Comparison of ENCODE assay signal across 11 cellular contexts in genomic region chr1:204419064-204419403, GRCh38. TPM values are rescaled to one million over a fixed set of nuclear protein-coding genes. Genes with fewer than 3 reads are reported as not detected.
DNase-seq lines count a peak whose midpoint lies in the region; ATAC-seq, FAIRE-seq and TF ChIP-seq lines count a peak whose summit lies in the region.
"Had no signal": no experiment of that assay in that cellular context is flagged by ENCODE, and none has a peak within 500 bp of the region (broad histone marks: within the 10 kb centered on the region; RNA-seq: fewer than 3 reads in every experiment).

No MANE protein-coding gene starts in this region.

- in situ Hi-C loops in GM23248 (cut with MboI): no loop called here

- intact Hi-C loops in sciatic nerve (cut with DNase I): no loop called here

- H2AFZ ChIP-seq in GM23248 (no peak overlapping the region), keratinocyte (ENCODE audit: control insufficient read depth, low read length) (peak overlapping the region; percentile 29)

- peak; percentile 53 for DNase-seq in GM23248
- DNase-seq in T-helper 17 cell: no peak
- no peak for DNase-seq in keratinocyte (ENCODE audit: low read depth, low spot score)
- DNase-seq in stimulated activated naive B cell treated with anti-CD40 and anti-IgM and Interleukin-4, amounts not matched to agents 10 μg/mL and 1 μg/mL and 100 μg/mL, for 72 hours: no peak
- no peak for DNase-seq in activated naive CD4-positive, alpha-beta T cell treated with anti-CD3 and anti-CD28 coated beads, Interleukin-2, amount 50 U/mL, for 72 hours (ENCODE audit: low spot score in 2 of 2)
- no peak for DNase-seq in HuH-7.5 (ENCODE audit: low spot score)
- no peak for DNase-seq in sciatic nerve (ENCODE audit: low spot score)
- DNase-seq: cerebellar nuclear complex, NCI-H2171 had no signal

- no peak for TF ChIP-seq CTCF in keratinocyte (optimal IDR thresholded peaks at IDR 0.05 in 1 of 3, IDR thresholded peaks at IDR 0.05 in 1 of 3, conservative IDR thresholded peaks at IDR 0.05 in 1 of 3; ENCODE audit: extremely low read depth in 1 of 3, insufficient read depth in 2 of 3, low read length in 3 of 3)

- peak overlapping the region; percentile 99 for H3K27ac ChIP-seq in GM23248
- H3K27ac ChIP-seq in keratinocyte (ENCODE audit: control insufficient read depth, insufficient read depth, low read length): peak overlapping the region; percentile 100

- H4K20me1 ChIP-seq in GM23248 (ENCODE audit: insufficient read depth) (no peaks in the 10 kb centered on the region), keratinocyte (ENCODE audit: control insufficient read depth, extremely low read depth, insufficient read depth, low read length) (no peaks in the 10 kb centered on the region)

- H3K4me1 ChIP-seq in GM23248 (ENCODE audit: insufficient read depth) (peaks cover 41% of the 10 kb centered on the region), keratinocyte (ENCODE audit: control insufficient read depth, extremely low read depth, insufficient read depth, low read length) (peaks cover 34% of the 10 kb centered on the region)

- no peak for ATAC-seq in T-helper 17 cell
- no peak for ATAC-seq in stimulated activated naive B cell treated with anti-CD40 and anti-IgM and Interleukin-4, amounts not matched to agents 10 μg/mL and 1 μg/mL and 100 μg/mL, for 72 hours (replicated peaks)
- ATAC-seq in activated naive CD4-positive, alpha-beta T cell treated with anti-CD3 and anti-CD28 coated beads, Interleukin-2, amount 50 U/mL, for 72 hours: no peak
- ATAC-seq in GM19452 (IDR thresholded peaks at IDR 0.05; ENCODE audit: unreplicated experiment): no peak
- ATAC-seq in sciatic nerve: no peak

- H3K79me2 ChIP-seq in GM23248 (ENCODE audit: insufficient read depth) (peaks cover 3% of the 10 kb centered on the region; the same call in 1 of the 2 replicates), keratinocyte (ENCODE audit: control insufficient read depth, insufficient read depth, low read length) (no peaks in the 10 kb centered on the region)

- H3K27me3 ChIP-seq in GM23248 (replicated peaks; ENCODE audit: insufficient read depth) (no peaks in the 10 kb centered on the region), keratinocyte (ENCODE audit: control insufficient read depth, extremely low read depth, insufficient read depth, low read length) (no peaks in the 10 kb centered on the region)

- H3F3A ChIP-seq in GM23248 (ENCODE audit: insufficient read depth): peaks cover 27% of the 10 kb centered on the region

- dilution Hi-C loops in keratinocyte (cut with MboI; ENCODE audit: extremely low pct_ligation_motif_present, low sequenced_read_pairs): no loop called here

- H3K27ac Mint-ChIP-seq in T-helper 17 cell: peak overlapping the region; percentile 74
- peak overlapping the region; percentile 31 for H3K27ac Mint-ChIP-seq in stimulated activated naive B cell treated with anti-CD40 and anti-IgM and Interleukin-4, amounts not matched to agents 10 μg/mL and 1 μg/mL and 100 μg/mL, for 72 hours
- H3K27ac Mint-ChIP-seq in activated naive CD4-positive, alpha-beta T cell treated with anti-CD3 and anti-CD28 coated beads, Interleukin-2, amount 50 U/mL, for 72 hours: peak overlapping the region in 1 of 2 donors; percentile 55

- H3K9ac ChIP-seq in GM23248 (no peak overlapping the region; the same call in 1 of the 2 replicates), keratinocyte (ENCODE audit: control insufficient read depth, extremely low read depth, insufficient read depth, low read length) (no peak overlapping the region)

- no peaks in the 10 kb centered on the region for H3K36me3 ChIP-seq in GM23248 (ENCODE audit: low read depth)
- no peaks in the 10 kb centered on the region for H3K36me3 ChIP-seq in keratinocyte (ENCODE audit: control insufficient read depth in 2 of 2, extremely low read depth in 1 of 2, insufficient read depth in 2 of 2, low read length in 2 of 2)

- H3K9me1 ChIP-seq in keratinocyte (ENCODE audit: control insufficient read depth, extremely low read depth, insufficient read depth, low read length): no peaks in the 10 kb centered on the region

- H3K9me2 ChIP-seq in GM23248 (ENCODE audit: insufficient read depth): no peaks in the 10 kb centered on the region

- peaks cover 6% of the 10 kb centered on the region for H3K36me3 Mint-ChIP-seq in T-helper 17 cell (ENCODE audit: low read depth)
- H3K36me3 Mint-ChIP-seq in stimulated activated naive B cell treated with anti-CD40 and anti-IgM and Interleukin-4, amounts not matched to agents 10 μg/mL and 1 μg/mL and 100 μg/mL, for 72 hours: peaks cover 12 to 43% of the 10 kb centered on the region in 2 donors
- H3K36me3 Mint-ChIP-seq in activated naive CD4-positive, alpha-beta T cell treated with anti-CD3 and anti-CD28 coated beads, Interleukin-2, amount 50 U/mL, for 72 hours: no peaks in the 10 kb centered on the region

- H3K9me3 ChIP-seq in GM23248 (ENCODE audit: low read depth) (no peaks in the 10 kb centered on the region), T-helper 17 cell (ENCODE audit: control insufficient read depth, low read length, poor library complexity, severe bottlenecking) (no peaks in the 10 kb centered on the region), keratinocyte (ENCODE audit: control insufficient read depth, low read depth, low read length) (no peaks in the 10 kb centered on the region)

- no peak overlapping the region for H3K4me3 Mint-ChIP-seq in T-helper 17 cell
- no peak overlapping the region for H3K4me3 Mint-ChIP-seq in stimulated activated naive B cell treated with anti-CD40 and anti-IgM and Interleukin-4, amounts not matched to agents 10 μg/mL and 1 μg/mL and 100 μg/mL, for 72 hours
- H3K4me3 Mint-ChIP-seq: neural crest cell had no signal

- H3K4me3 ChIP-seq in GM23248: no peak overlapping the region; the same call in 1 of the 2 replicates
- H3K4me3 ChIP-seq in keratinocyte (ENCODE audit: control insufficient read depth in 2 of 3, extremely low read depth in 1 of 3, insufficient read depth in 2 of 3, low read depth in 1 of 3, low read length in 3 of 3): no peak overlapping the region

- H3K4me2 ChIP-seq in GM23248 (ENCODE audit: unreplicated experiment): peak overlapping the region; percentile 91
- H3K4me2 ChIP-seq in keratinocyte (ENCODE audit: control insufficient read depth, extremely low read depth, insufficient read depth, low read depth, low read length): peak overlapping the region; percentile 100

- FAIRE-seq in keratinocyte (lab: Jason Lieb, UNC): peak; percentile 55

- no peaks in the 10 kb centered on the region for H3K27me3 Mint-ChIP-seq in T-helper 17 cell
- no peaks in the 10 kb centered on the region for H3K27me3 Mint-ChIP-seq in stimulated activated naive B cell treated with anti-CD40 and anti-IgM and Interleukin-4, amounts not matched to agents 10 μg/mL and 1 μg/mL and 100 μg/mL, for 72 hours

- H3K9me3 Mint-ChIP-seq in stimulated activated naive B cell treated with anti-CD40 and anti-IgM and Interleukin-4, amounts not matched to agents 10 μg/mL and 1 μg/mL and 100 μg/mL, for 72 hours: no peaks in the 10 kb centered on the region
- H3K9me3 Mint-ChIP-seq in activated naive CD4-positive, alpha-beta T cell treated with anti-CD3 and anti-CD28 coated beads, Interleukin-2, amount 50 U/mL, for 72 hours: no peaks in the 10 kb centered on the region
- H3K9me3 Mint-ChIP-seq: neural crest cell had no signal

- H3K4me1 Mint-ChIP-seq in T-helper 17 cell: peaks cover 18% of the 10 kb centered on the region
- H3K4me1 Mint-ChIP-seq in stimulated activated naive B cell treated with anti-CD40 and anti-IgM and Interleukin-4, amounts not matched to agents 10 μg/mL and 1 μg/mL and 100 μg/mL, for 72 hours: peaks cover 36 to 59% of the 10 kb centered on the region in 2 donors

RNA-seq across cellular contexts. Expression of gene PPP1R15B, which starts 7.4 kb away (rescaled TPM):
- total RNA-seq in GM23248 (2014; rRNA removed; shearing (Covaris generic)): 27.6 and 28.4 TPM in 2 replicates
- 14.5 and 15.4 TPM in 2 replicates for polyA plus RNA-seq in GM23248 (2016; fragmentation: Nextera tagmentation; extraction: Ambion mirVana)
- 100 to 1,000 TPM; 207 to 266 TPM for total RNA-seq in T-helper 17 cell
- polyA plus RNA-seq in keratinocyte: 13.7 to 22.8 TPM (median 19.1 TPM) in 3 replicates
- polyA plus RNA-seq in keratinocyte (2011; ENCODE audit: low read depth): 18.5 TPM
- 8.2 and 13.5 TPM in 2 replicates for polyA plus RNA-seq in keratinocyte (2011; cell fraction: cytosol; rRNA removed)
- polyA plus RNA-seq in keratinocyte (2011; cell fraction: nucleus; rRNA removed): 29.7 and 36.0 TPM in 2 replicates
- polyA plus RNA-seq in keratinocyte (2012; ENCODE audit: low replicate concordance): 15.0 and 20.0 TPM in 2 replicates
- polyA minus RNA-seq in keratinocyte: 19.4 to 27.1 TPM (median 26.7 TPM) in 3 replicates
- 23.6 TPM for polyA minus RNA-seq in keratinocyte (2011; cell fraction: cytosol; rRNA and poly(A)+ RNA removed)
- 41.9 and 58.3 TPM in 2 replicates for polyA minus RNA-seq in keratinocyte (2011; cell fraction: nucleus; rRNA and poly(A)+ RNA removed)
- total RNA-seq in activated naive CD4-positive, alpha-beta T cell treated with anti-CD3 and anti-CD28 coated beads, Interleukin-2, amount 50 U/mL, for 72 hours: 100 to 1,000 TPM in 1 of 2 donors, 10 to 100 TPM in 1; 54.6 to 138 TPM
- 38.7 TPM for total RNA-seq in sciatic nerve

RNA-seq across cellular contexts. Expression of gene PLEKHA6, which starts 59.3 kb away (rescaled TPM):
- total RNA-seq in GM23248 (2014; rRNA removed; shearing (Covaris generic)): 7.3 and 8.3 TPM in 2 replicates
- polyA plus RNA-seq in GM23248 (2016; fragmentation: Nextera tagmentation; extraction: Ambion mirVana) (4.5 and 5.5 TPM in 2 replicates), keratinocyte (1.5 to 3.4 TPM (median 1.6 TPM) in 3 replicates)
- total RNA-seq in T-helper 17 cell (under 1 TPM; 0.47 to 0.50 TPM), sciatic nerve (18.9 TPM)
- polyA plus RNA-seq in keratinocyte (2011; ENCODE audit: low read depth): 0.95 TPM
- polyA plus RNA-seq in keratinocyte (2011; cell fraction: cytosol; rRNA removed): 1.6 and 1.9 TPM in 2 replicates
- polyA plus RNA-seq in keratinocyte (2011; cell fraction: nucleus; rRNA removed): 5.2 and 5.4 TPM in 2 replicates
- 1.9 and 3.8 TPM in 2 replicates for polyA plus RNA-seq in keratinocyte (2012; ENCODE audit: low replicate concordance)
- 1.4 to 6.6 TPM (median 1.9 TPM) in 3 replicates for polyA minus RNA-seq in keratinocyte
- 0.96 TPM for polyA minus RNA-seq in keratinocyte (2011; cell fraction: cytosol; rRNA and poly(A)+ RNA removed)
- polyA minus RNA-seq in keratinocyte (2011; cell fraction: nucleus; rRNA and poly(A)+ RNA removed): 3.3 and 4.1 TPM in 2 replicates
- total RNA-seq in activated naive CD4-positive, alpha-beta T cell treated with anti-CD3 and anti-CD28 coated beads, Interleukin-2, amount 50 U/mL, for 72 hours: 1 to 10 TPM; 1.0 to 2.6 TPM
